In the genomic region with DNA sequence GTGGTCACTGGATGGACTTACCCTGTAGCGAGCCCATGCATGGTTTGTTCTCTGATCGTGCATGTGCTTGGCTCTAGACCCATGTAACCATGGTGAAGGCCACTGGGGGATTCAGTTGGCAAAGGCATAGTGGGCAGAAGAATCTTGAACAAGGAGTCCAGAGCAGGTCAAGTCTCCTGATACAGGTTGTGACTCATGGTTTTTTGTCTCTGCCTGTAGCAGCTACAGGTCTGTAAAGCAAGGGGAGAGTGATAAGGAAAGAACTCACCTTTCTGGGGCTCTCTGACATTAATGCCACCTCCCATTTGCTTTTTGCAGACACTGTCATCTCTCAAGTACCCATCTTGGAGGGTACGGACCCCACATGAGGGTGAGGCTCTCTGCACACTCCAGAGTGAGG, we compare ENCODE assay signal across 26 cellular contexts.
A peak's percentile ranks its signal among the peaks of the same experiment; 100 is the strongest.
DNase-seq lines count a peak whose midpoint lies in the region; ATAC-seq and TF ChIP-seq lines count a peak whose summit lies in the region.
"Had no signal": no experiment of that assay in that cellular context is flagged by ENCODE, and none has a peak within 500 bp of the region (broad histone marks: within the 10 kb centered on the region; RNA-seq: fewer than 3 reads in every experiment).

No MANE protein-coding gene starts in this region.

- H3K18ac ChIP-seq in trophoblast cell (ENCODE audit: low read length): peak overlapping the region; percentile 80

- H3K4me1 Mint-ChIP-seq in GM23338 (peaks cover 89% of the 10 kb centered on the region), WTC11 (peaks cover 90% of the 10 kb centered on the region)
- no peaks in the 10 kb centered on the region for H3K4me1 Mint-ChIP-seq in activated naive CD8-positive, alpha-beta T cell treated with anti-CD3 and anti-CD28 coated beads, Interleukin-2, amount 50 U/mL, for 24 hours

- H2AFZ ChIP-seq in GM23338 (no peak overlapping the region), hepatocyte (no peak overlapping the region), trophoblast cell (ENCODE audit: insufficient read depth, low read length, poor library complexity) (no peak overlapping the region)

- H3K36me3 Mint-ChIP-seq in GM23338 (ENCODE audit: low read depth) (peaks cover 26% of the 10 kb centered on the region), WTC11 (peaks cover 29% of the 10 kb centered on the region)
- no peaks in the 10 kb centered on the region for H3K36me3 Mint-ChIP-seq in activated naive CD8-positive, alpha-beta T cell treated with anti-CD3 and anti-CD28 coated beads, Interleukin-2, amount 50 U/mL, for 24 hours (ENCODE audit: low read depth)
- H3K36me3 Mint-ChIP-seq: natural killer cell had no signal

- no peak overlapping the region; the same call in 1 of the 2 replicates for H3K27ac ChIP-seq in GM23338 (ENCODE audit: low read depth)
- H3K27ac ChIP-seq in hepatocyte: peak overlapping the region; percentile 81
- H3K27ac ChIP-seq in trophoblast cell (ENCODE audit: low read depth, low read length): peak overlapping the region; percentile 99
- H3K27ac ChIP-seq: BLaER1, ovary, right lobe of liver had no signal

- peak overlapping the region; percentile 55 for H2AK5ac ChIP-seq in trophoblast cell (ENCODE audit: low read length)

- H3K9ac ChIP-seq in trophoblast cell (ENCODE audit: low read length): peak overlapping the region; percentile 54
- H3K9ac ChIP-seq: BLaER1 had no signal

- H3K79me1 ChIP-seq in trophoblast cell (ENCODE audit: low read length): peaks cover 70% of the 10 kb centered on the region

- WGBS in hepatocyte (ENCODE audit: low lambda C conversion rate, missing lambda C conversion rate): 72% methylated on average over 3 of the region's 3 CpGs
- no CpG with 5 or more reads among the region's 3 CpGs for WGBS in trophoblast cell (ENCODE audit: extremely low coverage, insufficient coverage, insufficient read length)

- H3K27me3 Mint-ChIP-seq in GM23338 (ENCODE audit: insufficient read depth, low read depth, poor library complexity): peaks cover 27% of the 10 kb centered on the region
- H3K27me3 Mint-ChIP-seq in WTC11 (ENCODE audit: low read depth): no peaks in the 10 kb centered on the region
- peaks cover 22% of the 10 kb centered on the region for H3K27me3 Mint-ChIP-seq in activated naive CD8-positive, alpha-beta T cell treated with anti-CD3 and anti-CD28 coated beads, Interleukin-2, amount 50 U/mL, for 24 hours

- POLR2A ChIA-PET in WTC11 (lab: Charles Lee): no interaction called here

- ATAC-seq in GM23338: no peak
- no peak for ATAC-seq in WTC11
- ATAC-seq in GM19463 (IDR thresholded peaks at IDR 0.05; ENCODE audit: unreplicated experiment): no peak
- no peak for ATAC-seq in activated naive CD8-positive, alpha-beta T cell treated with anti-CD3 and anti-CD28 coated beads, Interleukin-2, amount 50 U/mL, for 24 hours
- ATAC-seq: activated T-cell treated with anti-CD3 and anti-CD28 coated beads, Interleukin-2, amount 50 U/mL, for 4 hours; left cardiac atrium; natural killer cell; right lobe of liver had no signal

- H3K23ac ChIP-seq in trophoblast cell (ENCODE audit: low read length): no peak overlapping the region

- H3K4me1 ChIP-seq in GM23338 (ENCODE audit: insufficient read depth): peaks cover 67% of the 10 kb centered on the region
- peaks cover 17% of the 10 kb centered on the region for H3K4me1 ChIP-seq in hepatocyte (ENCODE audit: insufficient read depth)
- H3K4me1 ChIP-seq in trophoblast cell (ENCODE audit: control insufficient read depth in 1 of 2, insufficient read depth in 2 of 2, low read length in 2 of 2): peaks cover 32 to 48% of the 10 kb centered on the region in 2 experiments
- H3K4me1 ChIP-seq: right lobe of liver had no signal

- peak overlapping the region; percentile 52 for H4K8ac ChIP-seq in trophoblast cell (ENCODE audit: low read depth, low read length)

- H3K9me3 Mint-ChIP-seq in GM23338 (no peaks in the 10 kb centered on the region), WTC11 (0 out of 2 replicates have a peak, but pooled peaks cover 4% of the 10 kb centered on the region)
- H3K9me3 Mint-ChIP-seq in activated naive CD8-positive, alpha-beta T cell treated with anti-CD3 and anti-CD28 coated beads, Interleukin-2, amount 50 U/mL, for 24 hours: no peaks in the 10 kb centered on the region
- H3K9me3 Mint-ChIP-seq: activated T-cell treated with anti-CD3 and anti-CD28 coated beads, Interleukin-2, amount 50 U/mL, for 4 hours; natural killer cell had no signal

- DNase-seq in GM23338 (ENCODE audit: low spot score) (no peak), WTC11 (ENCODE audit: low spot score) (no peak), hepatocyte (ENCODE audit: low spot score) (peak; percentile 34), trophoblast cell (no peak), MV-4-11 (lab: John Stamatoyannopoulos, UW) (no peak), A172 (ENCODE audit: low spot score) (no peak)
- no peak for DNase-seq in activated naive CD8-positive, alpha-beta T cell treated with anti-CD3 and anti-CD28 coated beads, Interleukin-2, amount 50 U/mL, for 24 hours
- DNase-seq: activated CD8-positive, alpha-beta memory T cell treated with anti-CD3 and anti-CD28 coated beads for 24 hours; activated naive CD4-positive, alpha-beta T cell; activated T-cell treated with anti-CD3 and anti-CD28 coated beads, Interleukin-2, amount 50 U/mL, for 4 hours; COR-L47; foreskin fibroblast; HCEC 1CT; hypothalamus; KBM-7; left cardiac atrium; midbrain; natural killer cell; NCI-H2171; NCI-H526; ovary; right lobe of liver; SHP77 treated with DMSO at 0.1 percent for 48 hours; stimulated activated CD8-positive, alpha-beta memory T cell treated with anti-CD3 and anti-CD28 coated beads, Interleukin-4, amount 100 ng/mL, for 48 hours had no signal

- H3K4me3 Mint-ChIP-seq in GM23338 (peak overlapping the region; percentile 55), WTC11 (peak overlapping the region; percentile 89)
- no peak overlapping the region for H3K4me3 Mint-ChIP-seq in activated naive CD8-positive, alpha-beta T cell treated with anti-CD3 and anti-CD28 coated beads, Interleukin-2, amount 50 U/mL, for 24 hours
- H3K4me3 Mint-ChIP-seq: activated T-cell treated with anti-CD3 and anti-CD28 coated beads, Interleukin-2, amount 50 U/mL, for 4 hours; natural killer cell had no signal

- H4K12ac ChIP-seq in trophoblast cell (ENCODE audit: low read depth, low read length): no peak overlapping the region

- peaks cover 6% of the 10 kb centered on the region; the same call in 1 of the 2 replicates for H3F3A ChIP-seq in GM23338 (replicated peaks; ENCODE audit: low read depth)

- peak overlapping the region; percentile 65 for H3K14ac ChIP-seq in trophoblast cell (ENCODE audit: low read length)

- TF ChIP-seq CTCF in GM23338 (conservative IDR thresholded peaks at IDR 0.05; ENCODE audit: low read depth in 2 of 2): no peak
- no peak for TF ChIP-seq CTCF in WTC11 (IDR thresholded peaks at IDR 0.05)
- TF ChIP-seq CTCF in hepatocyte (IDR thresholded peaks at IDR 0.05; ENCODE audit: poor library complexity): no peak

- H4K20me1 ChIP-seq in GM23338 (replicated peaks; ENCODE audit: insufficient read depth): no peaks in the 10 kb centered on the region
- no peaks in the 10 kb centered on the region for H4K20me1 ChIP-seq in hepatocyte (ENCODE audit: insufficient read depth, poor library complexity, severe bottlenecking)
- H4K20me1 ChIP-seq: BLaER1 had no signal

- H3K9me2 ChIP-seq in GM23338 (ENCODE audit: insufficient read depth): peaks cover 15% of the 10 kb centered on the region; the same call in 1 of the 2 replicates
- no peaks in the 10 kb centered on the region for H3K9me2 ChIP-seq in hepatocyte (replicated peaks; ENCODE audit: insufficient read depth)

- H3K27me3 ChIP-seq in GM23338 (ENCODE audit: insufficient read depth): no peaks in the 10 kb centered on the region
- H3K27me3 ChIP-seq in hepatocyte: no peaks in the 10 kb centered on the region
- H3K27me3 ChIP-seq in trophoblast cell (ENCODE audit: insufficient read depth, low read length): no peaks in the 10 kb centered on the region
- H3K27me3 ChIP-seq: BLaER1, ovary, right lobe of liver had no signal

- peak overlapping the region; percentile 48 for H4K91ac ChIP-seq in trophoblast cell (ENCODE audit: low read depth, low read length)

- H2BK5ac ChIP-seq in trophoblast cell (ENCODE audit: low read depth, low read length, poor library complexity): peak overlapping the region; percentile 82

- H3K4me2 ChIP-seq in GM23338: peak overlapping the region; percentile 58
- peak overlapping the region; percentile 64 for H3K4me2 ChIP-seq in hepatocyte
- peak overlapping the region; percentile 53 for H3K4me2 ChIP-seq in trophoblast cell (ENCODE audit: low read length)
- H3K4me2 ChIP-seq: BLaER1 had no signal

- H3K27ac Mint-ChIP-seq in GM23338 (peak overlapping the region; percentile 38; the same call in 1 of the 2 replicates), WTC11 (peak overlapping the region; percentile 95)
- H3K27ac Mint-ChIP-seq in activated naive CD8-positive, alpha-beta T cell treated with anti-CD3 and anti-CD28 coated beads, Interleukin-2, amount 50 U/mL, for 24 hours: no peak overlapping the region
- H3K27ac Mint-ChIP-seq: natural killer cell had no signal

- CTCF ChIA-PET in WTC11 (lab: Charles Lee): no interaction called here

- peak overlapping the region; percentile 34 for H2BK12ac ChIP-seq in trophoblast cell (ENCODE audit: low read length)

- H3K4me3 ChIP-seq in GM23338: peak overlapping the region; percentile 44
- H3K4me3 ChIP-seq in hepatocyte: no peak overlapping the region
- H3K4me3 ChIP-seq in trophoblast cell (ENCODE audit: low read depth, low read length): peak overlapping the region; percentile 67
- H3K4me3 ChIP-seq: BLaER1, ovary, right lobe of liver had no signal

- H3K79me2 ChIP-seq in GM23338 (replicated peaks; ENCODE audit: insufficient read depth) (peaks cover 16% of the 10 kb centered on the region), hepatocyte (no peaks in the 10 kb centered on the region), trophoblast cell (ENCODE audit: control insufficient read depth, insufficient read depth, low read length, poor library complexity) (peaks cover 33% of the 10 kb centered on the region)

- H2BK120ac ChIP-seq in trophoblast cell (ENCODE audit: insufficient read depth, low read length, poor library complexity): peak overlapping the region; percentile 74

- no peaks in the 10 kb centered on the region for H3K9me3 ChIP-seq in hepatocyte (ENCODE audit: low read depth)
- no peaks in the 10 kb centered on the region for H3K9me3 ChIP-seq in trophoblast cell (ENCODE audit: insufficient read depth, low read depth, low read length)
- H3K9me3 ChIP-seq: BLaER1, ovary, right lobe of liver had no signal

- peak overlapping the region; percentile 69 for H3K4ac ChIP-seq in trophoblast cell (ENCODE audit: low read depth, low read length)

- no peaks in the 10 kb centered on the region for H3K36me3 ChIP-seq in GM23338 (ENCODE audit: insufficient read depth)
- no peaks in the 10 kb centered on the region for H3K36me3 ChIP-seq in hepatocyte (replicated peaks; ENCODE audit: insufficient read depth, low read depth)
- peaks cover 9 to 10% of the 10 kb centered on the region in 2 experiments for H3K36me3 ChIP-seq in trophoblast cell (ENCODE audit: control insufficient read depth in 1 of 2, insufficient read depth in 2 of 2, low read length in 2 of 2)
- H3K36me3 ChIP-seq: BLaER1, ovary, right lobe of liver had no signal

TF ChIP-seq in WTC11, 78 proteins besides CTCF, POLR2A, EP300 and RAD21 (continues in another document):
- no peak for TF ChIP-seq SP1 (CRISPR knock-in tag; conservative IDR thresholded peaks at IDR 0.05)
